Comparison of ENCODE assay signal across 10 cellular contexts in genomic region chr16:67429799-67430503, GRCh38. TPM values are rescaled to one million over a fixed set of nuclear protein-coding genes. Genes with fewer than 3 reads are reported as not detected.
DNase-seq lines count a peak whose midpoint lies in the region; ATAC-seq, FAIRE-seq and TF ChIP-seq lines count a peak whose summit lies in the region.
"Had no signal": no experiment of that assay in that cellular context is flagged by ENCODE, and none has a peak within 500 bp of the region (broad histone marks: within the 10 kb centered on the region; RNA-seq: fewer than 3 reads in every experiment).

No MANE protein-coding gene starts in this region.

- 50% methylated on average over 6 of the region's 13 CpGs for WGBS in esophagus muscularis mucosa

- intact Hi-C loops in CD4-positive, alpha-beta memory T cell (cut with micrococcal nuclease): no loop called here
- intact Hi-C loops in PC-9 (cut with micrococcal nuclease; ENCODE audit: unreplicated experiment) (no loop called here), esophagus muscularis mucosa (cut with DNase I) (no loop called here)

- TF ChIP-seq CTCF in PC-9 (conservative IDR thresholded peaks at IDR 0.05): no peak
- no peak for TF ChIP-seq CTCF in esophagus muscularis mucosa (IDR thresholded peaks at IDR 0.05)
- no peak for TF ChIP-seq CTCF in parathyroid adenoma (IDR thresholded peaks at IDR 0.05)

- H3K27me3 Mint-ChIP-seq in CD4-positive, alpha-beta memory T cell: peaks cover 38 to 45% of the 10 kb centered on the region in 2 donors

- H3K4me1 Mint-ChIP-seq in CD4-positive, alpha-beta memory T cell: peaks cover 0 to 10% (median 7%) of the 10 kb centered on the region in 4 donors

- H3K9me3 Mint-ChIP-seq in CD4-positive, alpha-beta memory T cell: peaks cover 0 to 2% (median 0%) of the 10 kb centered on the region in 8 donors

- H3K36me3 Mint-ChIP-seq in CD4-positive, alpha-beta memory T cell: no peaks in the 10 kb centered on the region

- peak overlapping the region; percentile 95 for H2AFZ ChIP-seq in PC-9
- H2AFZ ChIP-seq in parathyroid adenoma: peak overlapping the region; percentile 85

- H3K4me3 ChIP-seq in CD4-positive, alpha-beta memory T cell (ENCODE audit: low read length in 2 of 2): peak overlapping the region in 1 of 2 donors; percentile 38
- peak overlapping the region; percentile 64 for H3K4me3 ChIP-seq in PC-9
- peak overlapping the region; percentile 56 to 66 (median 59) for H3K4me3 ChIP-seq in esophagus muscularis mucosa
- peak overlapping the region; percentile 48 for H3K4me3 ChIP-seq in parathyroid adenoma (ENCODE audit: low read depth, low read length)

- no peak overlapping the region for H3K27ac ChIP-seq in CD4-positive, alpha-beta memory T cell (ENCODE audit: low read depth, low read length)
- no peak overlapping the region for H3K27ac ChIP-seq in PC-9
- no peak overlapping the region for H3K27ac ChIP-seq in esophagus muscularis mucosa (replicated peaks in 1 of 4)
- peak overlapping the region; percentile 32 for H3K27ac ChIP-seq in parathyroid adenoma

- no peak for ATAC-seq in HG03378 (IDR thresholded peaks at IDR 0.05; ENCODE audit: unreplicated experiment)
- ATAC-seq in HG03432 (IDR thresholded peaks at IDR 0.05; ENCODE audit: unreplicated experiment): no peak

- CTCF ChIA-PET in CD4-positive, alpha-beta memory T cell (lab: Charles Lee; ENCODE audit: partially characterized antibody): interaction anchor here (2.0 kb wide), 1 partner anchor 84 kb away, joined by 5 read pairs; no protein-coding TSS in a partner anchor
- CTCF ChIA-PET in PC-9 (lab: Charles Lee): no interaction called here

- H4K20me1 ChIP-seq in PC-9 (ENCODE audit: insufficient read depth): no peaks in the 10 kb centered on the region

- no peaks in the 10 kb centered on the region for H3K36me3 ChIP-seq in CD4-positive, alpha-beta memory T cell (ENCODE audit: insufficient read depth, low read length)
- H3K36me3 ChIP-seq in PC-9 (ENCODE audit: low read depth): no peaks in the 10 kb centered on the region
- H3K36me3 ChIP-seq in esophagus muscularis mucosa: no peaks in the 10 kb centered on the region
- no peaks in the 10 kb centered on the region for H3K36me3 ChIP-seq in parathyroid adenoma (ENCODE audit: control insufficient read depth, insufficient read depth, low read length)

- no peak for FAIRE-seq in urothelium cell line (lab: Jason Lieb, UNC)

- peaks cover 20% of the 10 kb centered on the region for H3K27me3 ChIP-seq in CD4-positive, alpha-beta memory T cell (ENCODE audit: insufficient read depth, low read length)
- H3K27me3 ChIP-seq in PC-9 (ENCODE audit: insufficient read depth, low read depth) (no peaks in the 10 kb centered on the region), esophagus muscularis mucosa (peaks cover 0 to 52% (median 0%) of the 10 kb centered on the region in 4 donors), parathyroid adenoma (ENCODE audit: control insufficient read depth, insufficient read depth, low read length) (no peaks in the 10 kb centered on the region)

- H3K4me1 ChIP-seq in CD4-positive, alpha-beta memory T cell (ENCODE audit: insufficient read depth, low read length): peaks cover 4% of the 10 kb centered on the region
- H3K4me1 ChIP-seq in PC-9 (replicated peaks; ENCODE audit: insufficient read depth) (no peaks in the 10 kb centered on the region; the same call in none of the 2 replicates), esophagus muscularis mucosa (peaks cover 10 to 43% (median 30%) of the 10 kb centered on the region in 4 donors), parathyroid adenoma (peaks cover 13% of the 10 kb centered on the region)

- H3K27ac Mint-ChIP-seq in CD4-positive, alpha-beta memory T cell: peak overlapping the region in 1 of 7 donors; percentile 58

- H3K4me2 ChIP-seq in PC-9: peak overlapping the region; percentile 80
- H3K4me2 ChIP-seq in parathyroid adenoma (ENCODE audit: low read length): peak overlapping the region; percentile 84

- H3F3A ChIP-seq in PC-9 (ENCODE audit: insufficient read depth, low read depth): peaks cover 23% of the 10 kb centered on the region; the same call in 1 of the 2 replicates

- no peaks in the 10 kb centered on the region for H3K79me2 ChIP-seq in PC-9 (ENCODE audit: low read depth)
- H3K79me2 ChIP-seq in parathyroid adenoma: no peaks in the 10 kb centered on the region

- DNase-seq in CD4-positive, alpha-beta memory T cell: no peak
- DNase-seq in PC-9: no peak
- DNase-seq in esophagus muscularis mucosa (ENCODE audit: extremely low spot score): no peak
- no peak for DNase-seq in urothelium cell line (ENCODE audit: low spot score)
- DNase-seq in NCI-H526 treated with DMSO at 0.1 percent for 48 hours (lab: John Stamatoyannopoulos, UW): no peak
- DNase-seq: effector CD8-positive, alpha-beta T cell; SIG-M5 had no signal

- TF ChIP-seq POLR2A in esophagus muscularis mucosa (IDR thresholded peaks at IDR 0.05; ENCODE audit: low read depth): no peak

- no TSS peak for BruUV-seq in PC-9 (replicated peaks; lab: Mats Ljungman, UMichigan)

- POLR2A ChIA-PET in CD4-positive, alpha-beta memory T cell (lab: Charles Lee; ENCODE audit: partially characterized antibody): no interaction called here
- POLR2A ChIA-PET in PC-9 (lab: Charles Lee; ENCODE audit: unreplicated experiment): no interaction called here

- no peaks in the 10 kb centered on the region for H3K9me2 ChIP-seq in PC-9 (ENCODE audit: insufficient read depth)

- peak overlapping the region; percentile 67 to 87 (median 76) for H3K4me3 Mint-ChIP-seq in CD4-positive, alpha-beta memory T cell

- no peak for TF ChIP-seq EP300 in esophagus muscularis mucosa (IDR thresholded peaks at IDR 0.05)

- H3K9me3 ChIP-seq in CD4-positive, alpha-beta memory T cell (ENCODE audit: control insufficient read depth in 1 of 2, low read length in 2 of 2): no peaks in the 10 kb centered on the region
- H3K9me3 ChIP-seq in PC-9 (ENCODE audit: insufficient read depth, low read depth) (no peaks in the 10 kb centered on the region), esophagus muscularis mucosa (no peaks in the 10 kb centered on the region), parathyroid adenoma (ENCODE audit: control insufficient read depth, low read length) (no peaks in the 10 kb centered on the region)

- no peak overlapping the region for H3K9ac ChIP-seq in parathyroid adenoma

RNA-seq across cellular contexts. Expression of gene HSD11B2, which starts 1.0 kb away (rescaled TPM):
- not detected for total RNA-seq in CD4-positive, alpha-beta memory T cell
- polyA plus RNA-seq in CD4-positive, alpha-beta memory T cell: under 1 TPM in 1 of 2 donors, not detected in 1; 0.29 TPM
- total RNA-seq in PC-9 (2021): 5.0 and 5.3 TPM in 2 replicates
- total RNA-seq in esophagus muscularis mucosa: 1 to 10 TPM in 2 of 4 donors, under 1 TPM in 1, not detected in 1; 0.42 to 2.2 (median 1.1) TPM

RNA-seq across cellular contexts. Expression of gene ZDHHC1, which starts 13.7 kb away (rescaled TPM):
- not detected for total RNA-seq in CD4-positive, alpha-beta memory T cell
- polyA plus RNA-seq in CD4-positive, alpha-beta memory T cell: not detected
- total RNA-seq in PC-9 (2021) (12.8 and 14.9 TPM in 2 replicates), esophagus muscularis mucosa (10 to 100 TPM; 11.6 to 27.5 (median 20.8) TPM)

RNA-seq across cellular contexts. Expression of gene TPPP3, which starts 36.7 kb away (rescaled TPM):
- total RNA-seq in CD4-positive, alpha-beta memory T cell: not detected
- not detected for polyA plus RNA-seq in CD4-positive, alpha-beta memory T cell
- 3.1 and 4.5 TPM in 2 replicates for total RNA-seq in PC-9 (2021)
- total RNA-seq in esophagus muscularis mucosa: 100 to 1,000 TPM in 1 of 4 donors, 10 to 100 TPM in 3; 32.0 to 116 (median 41.3) TPM

RNA-seq across cellular contexts. Expression of gene ATP6V0D1, which starts 51.0 kb away (rescaled TPM):
- 10 to 100 TPM; 42.8 to 49.0 TPM for total RNA-seq in CD4-positive, alpha-beta memory T cell
- 100 to 1,000 TPM in 1 of 2 donors, 10 to 100 TPM in 1; 92.8 to 133 TPM for polyA plus RNA-seq in CD4-positive, alpha-beta memory T cell
- total RNA-seq in PC-9 (2021) (51.5 and 61.0 TPM in 2 replicates), esophagus muscularis mucosa (100 to 1,000 TPM; 103 to 131 (median 119) TPM)

RNA-seq across cellular contexts. Expression of gene AGRP, which starts 53.4 kb away (rescaled TPM):
- not detected for total RNA-seq in CD4-positive, alpha-beta memory T cell
- polyA plus RNA-seq in CD4-positive, alpha-beta memory T cell: not detected
- total RNA-seq in PC-9 (2021) (not detected in 2 replicates), esophagus muscularis mucosa (not detected)

Comparison
In these comparisons a context has a peak if more than half of its experiments do, and no peak if none do; other contexts are left out.
1. RNA of gene ZDHHC1, which starts 13.7 kb away (total RNA-seq): 11.6 to 27.5 TPM in esophagus muscularis mucosa and 12.8 to 14.9 TPM in PC-9; not detected in CD4-positive, alpha-beta memory T cell; every median in the first group is over 10 times any median in the second.